15 cellular contexts compared by ENCODE assay signal in genomic region chr4:74367656-74368055, GRCh38. TPM values are rescaled to one million over a fixed set of nuclear protein-coding genes. Genes with fewer than 3 reads are reported as not detected.
DNase-seq lines count a peak whose midpoint lies in the region; FAIRE-seq and TF ChIP-seq lines count a peak whose summit lies in the region.
"Had no signal": no experiment of that assay in that cellular context is flagged by ENCODE, and none has a peak within 500 bp of the region (broad histone marks: within the 10 kb centered on the region; RNA-seq: fewer than 3 reads in every experiment).

No MANE protein-coding gene starts in this region.

- DNase-seq in GM19239 (ENCODE audit: insufficient read length, low spot score) (no peak), PC-9 (no peak), epithelial cell of prostate (ENCODE audit: low read depth, low spot score) (no peak), renal cortical epithelial cell (ENCODE audit: low read depth) (peak; percentile 21), vagina (ENCODE audit: extremely low spot score in 2 of 2) (no peak)
- DNase-seq in activated T-cell treated with anti-CD3 and anti-CD28 coated beads, Interleukin-2, amount 50 U/mL, for 1 hour: no peak
- DNase-seq in activated T-cell treated with anti-CD3 and anti-CD28 coated beads, Interleukin-2, amount 50 U/mL, for 24 hours: no peak
- DNase-seq: CD8-positive, alpha-beta memory T cell; NCI-H1694 treated with DMSO at 0.1 percent for 48 hours; NCI-H345; NCI-H69; Right ventricle myocardium superior had no signal

- H3K4me3 ChIP-seq in PC-9 (peak overlapping the region; percentile 71; the same call in 1 of the 2 replicates), vagina (no peak overlapping the region)
- H3K4me3 ChIP-seq: BLaER1 had no signal

- intact Hi-C loops in PC-9 (cut with micrococcal nuclease; ENCODE audit: unreplicated experiment) (no loop called here), vagina (cut with DNase I) (no loop called here)

- peaks cover 34% of the 10 kb centered on the region for H3K4me1 ChIP-seq in PC-9 (replicated peaks; ENCODE audit: insufficient read depth)
- peaks cover 16% of the 10 kb centered on the region for H3K4me1 ChIP-seq in vagina
- H3K4me1 ChIP-seq: BLaER1 had no signal

- peaks cover 46% of the 10 kb centered on the region for H3K27me3 Mint-ChIP-seq in activated T-cell treated with anti-CD3 and anti-CD28 coated beads, Interleukin-2, amount 50 U/mL, for 24 hours

- H3K27ac ChIP-seq in PC-9: peak overlapping the region; percentile 72
- H3K27ac ChIP-seq in epithelial cell of prostate: peak overlapping the region; percentile 95
- H3K27ac ChIP-seq in vagina: no peak overlapping the region
- H3K27ac ChIP-seq: BLaER1 had no signal

- no peak overlapping the region for H3K27ac Mint-ChIP-seq in activated T-cell treated with anti-CD3 and anti-CD28 coated beads, Interleukin-2, amount 50 U/mL, for 24 hours
- H3K27ac Mint-ChIP-seq: CD8-positive, alpha-beta memory T cell; IgD-negative memory B cell had no signal

- H3K9me3 ChIP-seq in PC-9 (ENCODE audit: insufficient read depth, low read depth) (no peaks in the 10 kb centered on the region; the same call in 1 of the 2 replicates), vagina (no peaks in the 10 kb centered on the region)
- H3K9me3 ChIP-seq: BLaER1 had no signal

- peak overlapping the region; percentile 82 for H3K4me2 ChIP-seq in PC-9
- H3K4me2 ChIP-seq: BLaER1 had no signal

- POLR2A ChIA-PET in PC-9 (lab: Charles Lee; ENCODE audit: unreplicated experiment): no interaction called here

- peak; percentile 44 for FAIRE-seq in GM19239 (lab: Jason Lieb, UNC)

- H2AFZ ChIP-seq in PC-9: peak overlapping the region; percentile 67; the same call in 1 of the 2 replicates

- CTCF ChIA-PET in PC-9 (lab: Charles Lee): no interaction called here

- no peak overlapping the region for H3K4me3 Mint-ChIP-seq in activated T-cell treated with anti-CD3 and anti-CD28 coated beads, Interleukin-2, amount 50 U/mL, for 24 hours
- H3K4me3 Mint-ChIP-seq: CD8-positive, alpha-beta memory T cell; IgD-negative memory B cell had no signal

- H3F3A ChIP-seq in PC-9 (ENCODE audit: insufficient read depth, low read depth): no peaks in the 10 kb centered on the region

- no peaks in the 10 kb centered on the region for H3K36me3 Mint-ChIP-seq in activated T-cell treated with anti-CD3 and anti-CD28 coated beads, Interleukin-2, amount 50 U/mL, for 24 hours (ENCODE audit: low read depth)
- H3K36me3 Mint-ChIP-seq: CD8-positive, alpha-beta memory T cell had no signal

- peaks cover 14% of the 10 kb centered on the region for H3K4me1 Mint-ChIP-seq in activated T-cell treated with anti-CD3 and anti-CD28 coated beads, Interleukin-2, amount 50 U/mL, for 24 hours (ENCODE audit: low read depth)

- no peak for TF ChIP-seq POLR2A in vagina (IDR thresholded peaks at IDR 0.05)

- TF ChIP-seq CTCF in PC-9 (conservative IDR thresholded peaks at IDR 0.05): no peak
- TF ChIP-seq CTCF in vagina (IDR thresholded peaks at IDR 0.05): no peak

- no peaks in the 10 kb centered on the region for H4K20me1 ChIP-seq in PC-9 (ENCODE audit: insufficient read depth)
- H4K20me1 ChIP-seq: BLaER1 had no signal

- no peaks in the 10 kb centered on the region for H3K9me3 Mint-ChIP-seq in activated T-cell treated with anti-CD3 and anti-CD28 coated beads, Interleukin-2, amount 50 U/mL, for 24 hours
- H3K9me3 Mint-ChIP-seq: IgD-negative memory B cell had no signal

- no peaks in the 10 kb centered on the region for H3K27me3 ChIP-seq in PC-9 (ENCODE audit: insufficient read depth, low read depth)
- H3K27me3 ChIP-seq in vagina: no peaks in the 10 kb centered on the region
- H3K27me3 ChIP-seq: BLaER1 had no signal

- BruUV-seq in PC-9 (replicated peaks; lab: Mats Ljungman, UMichigan): no TSS peak

- H3K79me2 ChIP-seq in PC-9 (ENCODE audit: low read depth): peaks cover 64% of the 10 kb centered on the region

- H3K9me2 ChIP-seq in PC-9 (ENCODE audit: insufficient read depth): no peaks in the 10 kb centered on the region

- H3K36me3 ChIP-seq in PC-9 (ENCODE audit: low read depth): peaks cover 4% of the 10 kb centered on the region; the same call in 1 of the 2 replicates
- no peaks in the 10 kb centered on the region for H3K36me3 ChIP-seq in vagina
- H3K36me3 ChIP-seq: BLaER1 had no signal

RNA-seq across cellular contexts. Expression of gene EREG, which starts 2.7 kb away (rescaled TPM):
- 0.46 and 0.58 TPM in 2 replicates for total RNA-seq in PC-9 (2021)
- 2.0 and 35.9 TPM in 2 replicates for total RNA-seq in renal cortical epithelial cell
- total RNA-seq in vagina: 1.2 TPM
- total RNA-seq: CD8-positive, alpha-beta memory T cell; H4; Right ventricle myocardium superior had no signal

RNA-seq across cellular contexts. Expression of gene EPGN, which starts 59.4 kb away (rescaled TPM):
- 4.5 and 5.5 TPM in 2 replicates for total RNA-seq in PC-9 (2021)
- 5.3 and 22.7 TPM in 2 replicates for total RNA-seq in renal cortical epithelial cell
- 6.9 TPM for total RNA-seq in vagina
- total RNA-seq: CD8-positive, alpha-beta memory T cell; Right ventricle myocardium superior had no signal
